Comparison of ENCODE assay signal across 15 cellular contexts in genomic region chr10:123797813-123798212, GRCh38.
DNase-seq lines count a peak whose midpoint lies in the region; ATAC-seq and TF ChIP-seq lines count a peak whose summit lies in the region.
"Had no signal": no experiment of that assay in that cellular context is flagged by ENCODE, and none has a peak within 500 bp of the region (broad histone marks: within the 10 kb centered on the region; RNA-seq: fewer than 3 reads in every experiment).

No MANE protein-coding gene starts in this region.

- no peak for TF ChIP-seq POLR2A in esophagus muscularis mucosa (IDR thresholded peaks at IDR 0.05; ENCODE audit: low read depth)

- no peak overlapping the region for H2BK120ac ChIP-seq in mesendoderm (ENCODE audit: low read depth, low read length)

- H3K36me3 ChIP-seq in right atrium auricular region, result no peaks in the 10 kb centered on the region
- peaks cover 0 to 23% (median 10%) of the 10 kb centered on the region in 4 donors for H3K36me3 ChIP-seq in esophagus muscularis mucosa
- no peaks in the 10 kb centered on the region for H3K36me3 ChIP-seq in mesendoderm (ENCODE audit: control insufficient read depth, insufficient read depth, low read length)
- H3K36me3 ChIP-seq: BLaER1 had no signal

- no peak overlapping the region for H3K4me2 ChIP-seq in mesendoderm (ENCODE audit: low read length)
- H3K4me2 ChIP-seq: BLaER1 had no signal

- no peak overlapping the region for H2BK5ac ChIP-seq in mesendoderm (ENCODE audit: low read length)

- no peak overlapping the region for H3K18ac ChIP-seq in mesendoderm (ENCODE audit: low read length)

- peak; percentile 23 for DNase-seq in right atrium auricular region (ENCODE audit: low spot score)
- DNase-seq in Right ventricle myocardium inferior (ENCODE audit: missing footprints), result no peak
- peak; percentile 45 for DNase-seq in esophagus muscularis mucosa (ENCODE audit: extremely low spot score)
- DNase-seq in islet precursor cell, result peak; percentile 29
- DNase-seq in left colon, result no peak
- DNase-seq in SW 1271 (lab: John Stamatoyannopoulos, UW), result no peak
- DNase-seq in mesendoderm, result no peak
- DNase-seq in stimulated activated naive CD8-positive, alpha-beta T cell treated with anti-CD3 and anti-CD28 coated beads, Interleukin-15, amount 100 ng/mL, for 72 hours, result no peak
- DNase-seq: AML-193, GM23248, HCEC 1CT, HFFc6 had no signal

- H3K27me3 ChIP-seq in right atrium auricular region (no peaks in the 10 kb centered on the region), esophagus muscularis mucosa (no peaks in the 10 kb centered on the region), mesendoderm (ENCODE audit: insufficient read depth, low read length, poor library complexity) (no peaks in the 10 kb centered on the region)
- H3K27me3 ChIP-seq: BLaER1 had no signal

- H3K9me3 Mint-ChIP-seq in stimulated activated naive CD8-positive, alpha-beta T cell treated with anti-CD3 and anti-CD28 coated beads, Interleukin-15, amount 100 ng/mL, for 72 hours, result no peaks in the 10 kb centered on the region

- no peak overlapping the region for H3K27ac Mint-ChIP-seq in stimulated activated naive CD8-positive, alpha-beta T cell treated with anti-CD3 and anti-CD28 coated beads, Interleukin-15, amount 100 ng/mL, for 72 hours
- H3K27ac Mint-ChIP-seq: HFFc6 had no signal

- 87% methylated on average over 3 of the region's 3 CpGs for WGBS in esophagus muscularis mucosa
- no CpG with 5 or more reads among the region's 3 CpGs for WGBS in mesendoderm (ENCODE audit: extremely low coverage, insufficient coverage, low lambda C conversion rate)

- no peak overlapping the region for H3K9ac ChIP-seq in mesendoderm (ENCODE audit: low read length)
- H3K9ac ChIP-seq: BLaER1, GM23248 had no signal

- H3K4me1 Mint-ChIP-seq in stimulated activated naive CD8-positive, alpha-beta T cell treated with anti-CD3 and anti-CD28 coated beads, Interleukin-15, amount 100 ng/mL, for 72 hours, result peaks cover 8% of the 10 kb centered on the region

- H3K4me1 ChIP-seq in right atrium auricular region (no peaks in the 10 kb centered on the region), esophagus muscularis mucosa (peaks cover 4 to 36% (median 31%) of the 10 kb centered on the region in 4 donors), mesendoderm (ENCODE audit: control insufficient read depth, low read depth, low read length) (peaks cover 2% of the 10 kb centered on the region)

- no peak overlapping the region for H3K56ac ChIP-seq in mesendoderm (ENCODE audit: low read length)

- TF ChIP-seq CTCF in right atrium auricular region (IDR thresholded peaks at IDR 0.05), result no peak
- TF ChIP-seq CTCF in esophagus muscularis mucosa (IDR thresholded peaks at IDR 0.05), result no peak

- no peak overlapping the region for H4K8ac ChIP-seq in mesendoderm (ENCODE audit: low read depth, low read length)

- H3K23ac ChIP-seq in mesendoderm (ENCODE audit: low read length), result no peak overlapping the region

- H2BK15ac ChIP-seq in mesendoderm (replicated peaks; ENCODE audit: low read depth), result no peak overlapping the region

- no peak for ATAC-seq in Right ventricle myocardium inferior
- ATAC-seq in left colon, result no peak
- ATAC-seq in stimulated activated naive CD8-positive, alpha-beta T cell treated with anti-CD3 and anti-CD28 coated beads, Interleukin-15, amount 100 ng/mL, for 72 hours, result no peak
- ATAC-seq: GM12878 had no signal

- H3K27ac ChIP-seq in right atrium auricular region (no peak overlapping the region), esophagus muscularis mucosa (replicated peaks in 1 of 4) (peak overlapping the region in 2 of 4 donors; percentile 78 to 80), mesendoderm (ENCODE audit: low read depth, low read length) (no peak overlapping the region)
- H3K27ac ChIP-seq: 22Rv1, BLaER1, GM23248 had no signal

- no peaks in the 10 kb centered on the region for H3K79me2 ChIP-seq in mesendoderm (ENCODE audit: control insufficient read depth, insufficient read depth, low read length)

- no peak for TF ChIP-seq EP300 in esophagus muscularis mucosa (IDR thresholded peaks at IDR 0.05)

- no peaks in the 10 kb centered on the region for H3K79me1 ChIP-seq in mesendoderm (ENCODE audit: low read length)

- no peak overlapping the region for H3K4ac ChIP-seq in mesendoderm (ENCODE audit: low read depth, low read length)

- no peak overlapping the region for H3K4me3 Mint-ChIP-seq in stimulated activated naive CD8-positive, alpha-beta T cell treated with anti-CD3 and anti-CD28 coated beads, Interleukin-15, amount 100 ng/mL, for 72 hours
- H3K4me3 Mint-ChIP-seq: HFFc6 had no signal

- H2AK5ac ChIP-seq in mesendoderm (ENCODE audit: low read length), result no peak overlapping the region

- H3K9me3 ChIP-seq in right atrium auricular region (no peaks in the 10 kb centered on the region), esophagus muscularis mucosa (no peaks in the 10 kb centered on the region)
- H3K9me3 ChIP-seq: BLaER1 had no signal

- H3K4me3 ChIP-seq in right atrium auricular region (no peak overlapping the region), esophagus muscularis mucosa (no peak overlapping the region), mesendoderm (ENCODE audit: low read length) (no peak overlapping the region)
- H3K4me3 ChIP-seq: BLaER1, GM12878, GM23248 had no signal

- intact Hi-C loops in Right ventricle myocardium inferior (cut with DNase I) (no loop called here), esophagus muscularis mucosa (cut with DNase I) (no loop called here), left colon (cut with DNase I, micrococcal nuclease) (no loop called here)

- peaks cover 17% of the 10 kb centered on the region for H3K27me3 Mint-ChIP-seq in stimulated activated naive CD8-positive, alpha-beta T cell treated with anti-CD3 and anti-CD28 coated beads, Interleukin-15, amount 100 ng/mL, for 72 hours

- H4K5ac ChIP-seq in mesendoderm (ENCODE audit: low read length), result no peak overlapping the region

Comparison
In these comparisons a context has a peak if more than half of its experiments do, and no peak if none do; other contexts are left out.
1. DNase-seq: peak in right atrium auricular region (single experiment), esophagus muscularis mucosa (single experiment) and islet precursor cell (single experiment); none in Right ventricle myocardium inferior (single experiment), left colon (0 of 2), SW 1271 (0 of 2), mesendoderm (single experiment) and stimulated activated naive CD8-positive, alpha-beta T cell treated with anti-CD3 and anti-CD28 coated beads, Interleukin-15, amount 100 ng/mL, for 72 hours (0 of 2).